Comparison of ENCODE assay signal across 8 cellular contexts in genomic region chr1:197200468-197200899, GRCh38. TPM values are rescaled to one million over a fixed set of nuclear protein-coding genes. Genes with fewer than 3 reads are reported as not detected.
DNase-seq lines count a peak whose midpoint lies in the region; ATAC-seq, FAIRE-seq and TF ChIP-seq lines count a peak whose summit lies in the region.

No MANE protein-coding gene starts in this region.

- H3K4me2 ChIP-seq in BLaER1: peak overlapping the region; percentile 93

- no peak for TF ChIP-seq POLR2A in GM12891 (IDR thresholded peaks at IDR 0.05; ENCODE audit: low read depth, low read length)

- H3K27me3 ChIP-seq in BLaER1: no peaks in the 10 kb centered on the region
- no peaks in the 10 kb centered on the region for H3K27me3 ChIP-seq in SJSA1 (replicated peaks)

- DNase-seq in SJSA1 (ENCODE audit: low read depth in 1 of 2, low spot score in 2 of 2): peak in 1 of 2 experiments; percentile 50
- peak; percentile 6 for DNase-seq in effector CD4-positive, alpha-beta T cell
- peak in 1 of 3 donors; percentile 38 for DNase-seq in mucosa of descending colon
- no peak for DNase-seq in middle frontal gyrus (ENCODE audit: extremely low spot score, low spot score)
- DNase-seq in GM12891 (ENCODE audit: insufficient read length, low spot score): no peak

- H3K27ac ChIP-seq in BLaER1: peak overlapping the region; percentile 89
- H3K27ac ChIP-seq in SJSA1: peak overlapping the region; percentile 88

- no peak for FAIRE-seq in GM12891 (lab: Jason Lieb, UNC)

- H3K36me3 ChIP-seq in BLaER1 (no peaks in the 10 kb centered on the region), SJSA1 (peaks cover 8% of the 10 kb centered on the region; the same call in 1 of the 2 replicates), mucosa of descending colon (ENCODE audit: low read depth) (no peaks in the 10 kb centered on the region)

- peak; percentile 0 for ATAC-seq in GM21723 (IDR thresholded peaks at IDR 0.05; ENCODE audit: unreplicated experiment)
- ATAC-seq in mucosa of descending colon: peak; percentile 27
- ATAC-seq in GM21381 (IDR thresholded peaks at IDR 0.05; ENCODE audit: unreplicated experiment): no peak

- H3K9ac ChIP-seq in BLaER1: peak overlapping the region; percentile 92

- intact Hi-C loops in mucosa of descending colon (cut with DNase I, micrococcal nuclease): no loop called here

- TF ChIP-seq CTCF in mucosa of descending colon (IDR thresholded peaks at IDR 0.05): no peak

- H3K4me3 ChIP-seq in BLaER1: peak overlapping the region; percentile 85
- H3K4me3 ChIP-seq in SJSA1: peak overlapping the region; percentile 80
- H3K4me3 ChIP-seq in mucosa of descending colon: peak overlapping the region; percentile 50

- 0 out of 2 replicates have a peak, but pooled peaks cover 5% of the 10 kb centered on the region for H4K20me1 ChIP-seq in BLaER1

- H3K4me1 ChIP-seq in BLaER1 (peaks cover 43% of the 10 kb centered on the region), SJSA1 (replicated peaks) (peaks cover 15% of the 10 kb centered on the region), mucosa of descending colon (ENCODE audit: low read depth) (peaks cover 18% of the 10 kb centered on the region)

- no peaks in the 10 kb centered on the region for H3K9me3 ChIP-seq in BLaER1
- H3K9me3 ChIP-seq in SJSA1 (replicated peaks): no peaks in the 10 kb centered on the region
- H3K9me3 ChIP-seq in mucosa of descending colon: no peaks in the 10 kb centered on the region

TF ChIP-seq in GM12891, 5 proteins besides CTCF, POLR2A, EP300 and RAD21:
- TF ChIP-seq TAF1 (IDR thresholded peaks at IDR 0.05; ENCODE audit: low read depth, low read length) (no peak), POLR2AphosphoS5 (IDR thresholded peaks at IDR 0.05; ENCODE audit: low read depth, low read length) (no peak), SPI1 (IDR thresholded peaks at IDR 0.05; ENCODE audit: low read depth, low read length) (no peak), POU2F2 (IDR thresholded peaks at IDR 0.05; ENCODE audit: low read depth, low read length) (no peak), PAX5 (IDR thresholded peaks at IDR 0.05; ENCODE audit: insufficient read depth, low read length, severe bottlenecking) (no peak)

RNA-seq across cellular contexts. Expression of gene ZBTB41, which starts 0.6 kb away (rescaled TPM):
- total RNA-seq in SJSA1 (2014; rRNA removed; shearing (Covaris generic)): 12.3 and 16.4 TPM in 2 replicates
- total RNA-seq in mucosa of descending colon: 10 to 100 TPM in 1 of 3 donors, 1 to 10 TPM in 2; 8.4 to 14.1 (median 8.8) TPM
- polyA plus RNA-seq in GM12891 (2012; ENCODE audit: low read depth, missing spikeins): 0.72 TPM

RNA-seq across cellular contexts. Expression of gene ASPM, which starts 54.0 kb away (rescaled TPM):
- 62.2 and 77.2 TPM in 2 replicates for total RNA-seq in SJSA1 (2014; rRNA removed; shearing (Covaris generic))
- total RNA-seq in mucosa of descending colon: 10 to 100 TPM in 1 of 3 donors, 1 to 10 TPM in 2; 1.3 to 10.9 (median 3.1) TPM
- polyA plus RNA-seq in GM12891 (2012; ENCODE audit: low read depth, missing spikeins): 8.4 TPM
